In genomic region chr15:90033006-90033405, GRCh38 we compare ENCODE assay signal across 11 cellular contexts. TPM values are rescaled to one million over a fixed set of nuclear protein-coding genes. Genes with fewer than 3 reads are reported as not detected.
DNase-seq lines count a peak whose midpoint lies in the region; ATAC-seq and TF ChIP-seq lines count a peak whose summit lies in the region.
"Had no signal": no experiment of that assay in that cellular context is flagged by ENCODE, and none has a peak within 500 bp of the region (broad histone marks: within the 10 kb centered on the region; RNA-seq: fewer than 3 reads in every experiment).

No MANE protein-coding gene starts in this region.

- H3K27me3 ChIP-seq in BLaER1: no peaks in the 10 kb centered on the region
- H3K27me3 ChIP-seq in body of pancreas: no peaks in the 10 kb centered on the region

- no peak for TF ChIP-seq POLR2A in body of pancreas (IDR thresholded peaks at IDR 0.05)

- H3K36me3 Mint-ChIP-seq in natural killer cell treated with Interleukin-12 subunit alpha and Interleukin-12 subunit beta and Interleukin-15 and Interleukin-18, amount 100 ng/mL, for 72 hours: no peaks in the 10 kb centered on the region

- H3K36me3 ChIP-seq in BLaER1 (peaks cover 7% of the 10 kb centered on the region; the same call in 1 of the 2 replicates), KOPT-K1 (ENCODE audit: insufficient read depth, low read length) (0 out of 2 replicates have a peak, but pooled peaks cover 4% of the 10 kb centered on the region), body of pancreas (replicated peaks in 1 of 2; ENCODE audit: insufficient read depth in 1 of 2, low read depth in 2 of 2) (no peaks in the 10 kb centered on the region)

- intact Hi-C loops in body of pancreas (cut with DNase I): no loop called here

- H3K4me1 ChIP-seq in BLaER1 (peaks cover 94% of the 10 kb centered on the region), body of pancreas (peaks cover 88% of the 10 kb centered on the region)

- H3K4me3 Mint-ChIP-seq in natural killer cell treated with Interleukin-12 subunit alpha and Interleukin-12 subunit beta and Interleukin-15 and Interleukin-18, amount 100 ng/mL, for 72 hours: peak overlapping the region; percentile 69

- H3K9me3 ChIP-seq in BLaER1: peaks cover 7% of the 10 kb centered on the region
- peaks cover 5% of the 10 kb centered on the region for H3K9me3 ChIP-seq in KOPT-K1 (ENCODE audit: insufficient read depth, low read length, poor library complexity, severe bottlenecking)
- no peaks in the 10 kb centered on the region for H3K9me3 ChIP-seq in body of pancreas

- 78 to 81% methylated on average over 5 of the region's 5 CpGs for whole genome bisulfite sequencing in body of pancreas, 2 donors

- peaks cover 71 to 72% of the 10 kb centered on the region in 2 donors for H3K4me1 Mint-ChIP-seq in natural killer cell treated with Interleukin-12 subunit alpha and Interleukin-12 subunit beta and Interleukin-15 and Interleukin-18, amount 100 ng/mL, for 72 hours (ENCODE audit: low read depth in 2 of 2)

- H3K27ac ChIP-seq in BLaER1 (peak overlapping the region; percentile 95), KOPT-K1 (ENCODE audit: low read depth, low read length, poor library complexity, severe bottlenecking) (peak overlapping the region; percentile 75), body of pancreas (peak overlapping the region in 3 of 4 donors; percentile 25 to 89 (median 81))

- ATAC-seq in body of pancreas (no peak), HG02678 (IDR thresholded peaks at IDR 0.05; ENCODE audit: unreplicated experiment) (no peak), GM18511 (IDR thresholded peaks at IDR 0.05; ENCODE audit: unreplicated experiment) (no peak), HG03565 (IDR thresholded peaks at IDR 0.05; ENCODE audit: unreplicated experiment) (no peak)
- ATAC-seq in natural killer cell treated with Interleukin-12 subunit alpha and Interleukin-12 subunit beta and Interleukin-15 and Interleukin-18, amount 100 ng/mL, for 72 hours: no peak

- no peak for TF ChIP-seq CTCF in body of pancreas (IDR thresholded peaks at IDR 0.05)

- H4K20me1 ChIP-seq in BLaER1: no peaks in the 10 kb centered on the region

- DNase-seq in body of pancreas: no peak
- DNase-seq in natural killer cell treated with Interleukin-12 subunit alpha and Interleukin-12 subunit beta and Interleukin-15 and Interleukin-18, amount 100 ng/mL, for 72 hours (ENCODE audit: low spot score): no peak
- no peak for DNase-seq in C1 segment of cervical spinal cord (lab: John Stamatoyannopoulos, UW)
- DNase-seq: MV-4-11, NCI-H345 had no signal

- H3K4me3 ChIP-seq in BLaER1 (no peak overlapping the region), body of pancreas (no peak overlapping the region)
- H3K4me3 ChIP-seq: coronary artery had no signal

- H3K4me2 ChIP-seq in BLaER1: peak overlapping the region; percentile 95

- peak overlapping the region; percentile 67 for H3K9ac ChIP-seq in BLaER1

- H3K9me3 Mint-ChIP-seq in natural killer cell treated with Interleukin-12 subunit alpha and Interleukin-12 subunit beta and Interleukin-15 and Interleukin-18, amount 100 ng/mL, for 72 hours: no peaks in the 10 kb centered on the region

- H3K27me3 Mint-ChIP-seq in natural killer cell treated with Interleukin-12 subunit alpha and Interleukin-12 subunit beta and Interleukin-15 and Interleukin-18, amount 100 ng/mL, for 72 hours: no peaks in the 10 kb centered on the region

- H3K27ac Mint-ChIP-seq in natural killer cell treated with Interleukin-12 subunit alpha and Interleukin-12 subunit beta and Interleukin-15 and Interleukin-18, amount 100 ng/mL, for 72 hours: peak overlapping the region; percentile 66 to 87

RNA-seq across cellular contexts. Expression of gene ZNF710, which starts 31.9 kb away (rescaled TPM):
- total RNA-seq in body of pancreas: 10 to 100 TPM; 18.1 to 34.5 TPM
- 10 to 100 TPM; 26.6 to 32.6 TPM for total RNA-seq in natural killer cell treated with Interleukin-12 subunit alpha and Interleukin-12 subunit beta and Interleukin-15 and Interleukin-18, amount 100 ng/mL, for 72 hours
